23 cellular contexts compared by ENCODE assay signal in genomic region chr10:71847418-71847817, GRCh38. TPM values are rescaled to one million over a fixed set of nuclear protein-coding genes. Genes with fewer than 3 reads are reported as not detected.
DNase-seq lines count a peak whose midpoint lies in the region; ATAC-seq and TF ChIP-seq lines count a peak whose summit lies in the region.
"Had no signal": no experiment of that assay in that cellular context is flagged by ENCODE, and none has a peak within 500 bp of the region (broad histone marks: within the 10 kb centered on the region; RNA-seq: fewer than 3 reads in every experiment).

No MANE protein-coding gene starts in this region.

- ATAC-seq in HG03439 (IDR thresholded peaks at IDR 0.05; ENCODE audit: unreplicated experiment), result no peak
- ATAC-seq: heart right ventricle, left colon had no signal

- CTCF ChIA-PET in HEK293 (lab: Yijun Ruan, JAX), result interaction anchor here (1.0 to 1.2 kb wide), 2 partner anchors 9 to 49 kb away, joined by 3 to 4 read pairs; no protein-coding TSS in a partner anchor

- H3K4me1 ChIP-seq in HEK293 (ENCODE audit: control insufficient read depth, insufficient read depth, low read length) (0 out of 2 replicates have a peak, but pooled peaks cover 10% of the 10 kb centered on the region), mononuclear cell (ENCODE audit: insufficient read depth, low read length) (peaks cover 89% of the 10 kb centered on the region), subcutaneous abdominal adipose tissue (ENCODE audit: control insufficient read depth in 5 of 5, insufficient read depth in 5 of 5, low read length in 5 of 5) (peaks cover 10 to 84% (median 72%) of the 10 kb centered on the region in 5 donors), smooth muscle cell (ENCODE audit: low read depth) (peaks cover 24% of the 10 kb centered on the region)

- no peak overlapping the region for H3K4me3 ChIP-seq in HEK293 (ENCODE audit: low read depth, low read length)
- peak overlapping the region; percentile 98 for H3K4me3 ChIP-seq in mononuclear cell (ENCODE audit: low read length)
- peak overlapping the region in 3 of 5 donors; percentile 45 to 97 (median 97) for H3K4me3 ChIP-seq in subcutaneous abdominal adipose tissue (ENCODE audit: low read depth in 1 of 5, low read length in 5 of 5)
- no peak overlapping the region for H3K4me3 ChIP-seq in smooth muscle cell

- H3K4me1 Mint-ChIP-seq in brain, result peaks cover 88% of the 10 kb centered on the region

- H4K20me1 ChIP-seq in smooth muscle cell (ENCODE audit: low read depth), result peaks cover 78% of the 10 kb centered on the region

- H3K27ac Mint-ChIP-seq in brain, result peak overlapping the region in 3 of 5 experiments; percentile 90 to 96 (median 94)

- TF ChIP-seq CTCF in HEK293 (tag by site-specific recombination; IDR thresholded peaks at IDR 0.05), result no peak
- TF ChIP-seq CTCF in brain (conservative IDR thresholded peaks at IDR 0.05), result no peak
- TF ChIP-seq CTCF in smooth muscle cell (IDR thresholded peaks at IDR 0.05; ENCODE audit: borderline replicate concordance, insufficient read depth, poor library complexity, severe bottlenecking), result no peak

- H3K36me3 ChIP-seq in HEK293 (ENCODE audit: control insufficient read depth in 2 of 2, insufficient read depth in 1 of 2, low read length in 2 of 2) (no peaks in the 10 kb centered on the region), subcutaneous abdominal adipose tissue (ENCODE audit: control insufficient read depth in 5 of 5, insufficient read depth in 5 of 5, low read length in 5 of 5) (no peaks in the 10 kb centered on the region), smooth muscle cell (ENCODE audit: low read depth) (no peaks in the 10 kb centered on the region)
- H3K36me3 ChIP-seq: stomach, upper lobe of left lung had no signal

- WGBS in smooth muscle cell (ENCODE audit: low lambda C conversion rate), result 93% methylated on average over 8 of the region's 8 CpGs

- H3K27ac ChIP-seq in HEK293 (ENCODE audit: extremely low read depth, low read depth, low read length), result no peak overlapping the region
- peak overlapping the region; percentile 99 for H3K27ac ChIP-seq in subcutaneous abdominal adipose tissue (ENCODE audit: low read depth, low read length)
- H3K27ac ChIP-seq in smooth muscle cell (ENCODE audit: low read depth), result no peak overlapping the region

- peaks cover 0 to 3% (median 0%) of the 10 kb centered on the region in 5 experiments for H3K9me3 Mint-ChIP-seq in brain
- H3K9me3 Mint-ChIP-seq: activated B cell treated with CpG ODN at 0.5 μM for 24 hours had no signal

- peaks cover 15% of the 10 kb centered on the region for H3K27me3 Mint-ChIP-seq in brain
- H3K27me3 Mint-ChIP-seq: activated B cell treated with CpG ODN at 0.5 μM for 24 hours had no signal

- H3K9me3 ChIP-seq in HEK293 (ENCODE audit: control insufficient read depth, insufficient read depth, low read depth, low read length), result no peaks in the 10 kb centered on the region
- H3K9me3 ChIP-seq in mononuclear cell (ENCODE audit: low read depth, low read length), result no peaks in the 10 kb centered on the region
- H3K9me3 ChIP-seq in subcutaneous abdominal adipose tissue (ENCODE audit: control insufficient read depth in 5 of 5, low read length in 5 of 5), result no peaks in the 10 kb centered on the region
- H3K9me3 ChIP-seq in smooth muscle cell (replicated peaks; ENCODE audit: low read depth), result no peaks in the 10 kb centered on the region
- H3K9me3 ChIP-seq: heart right ventricle, stomach, upper lobe of left lung had no signal

- H3K4me2 ChIP-seq in smooth muscle cell, result no peak overlapping the region

- H3F3A ChIP-seq in smooth muscle cell (ENCODE audit: low read depth), result no peaks in the 10 kb centered on the region

- POLR2A ChIA-PET in HEK293 (lab: Yijun Ruan, JAX), result no interaction called here

- peaks cover 85% of the 10 kb centered on the region for H3K79me2 ChIP-seq in smooth muscle cell (ENCODE audit: low read depth)

- H3K9ac ChIP-seq in subcutaneous abdominal adipose tissue (ENCODE audit: low read length in 5 of 5) (no peak overlapping the region), smooth muscle cell (ENCODE audit: low read depth) (no peak overlapping the region)

- H2AFZ ChIP-seq in smooth muscle cell (ENCODE audit: low read depth), result no peak overlapping the region

- peaks cover 47% of the 10 kb centered on the region for H3K36me3 Mint-ChIP-seq in brain
- H3K36me3 Mint-ChIP-seq: CD4-positive, CD25-positive, alpha-beta regulatory T cell had no signal

- DNase-seq in smooth muscle cell (lab: John Stamatoyannopoulos, UW; ENCODE audit: unreplicated experiment), result no peak
- no peak for DNase-seq in DMS 273 (lab: John Stamatoyannopoulos, UW; ENCODE audit: unreplicated experiment)
- no peak for DNase-seq in NCI-H446 (lab: John Stamatoyannopoulos, UW)
- DNase-seq: activated B cell treated with CpG ODN at 0.5 μM for 24 hours; activated CD4-positive, alpha-beta T cell treated with anti-CD3 and anti-CD28 coated beads, Interleukin-2, amount 50 U/mL, for 48 hours; activated CD8-positive, alpha-beta memory T cell treated with anti-CD3 and anti-CD28 coated beads, Interleukin-2, amount 50 U/mL, for 48 hours; CD4-positive, CD25-positive, alpha-beta regulatory T cell; DMS153; GDM1; heart right ventricle; left colon; NCI-H146; NCI-H524 treated with DMSO at 0.1 percent for 48 hours; occipital lobe; Right ventricle myocardium superior; stimulated activated CD4-positive, alpha-beta T cell treated with anti-CD3 and anti-CD28 coated beads, Interleukin-12 subunit alpha, Interleukin-12 subunit beta, amount 100 ng/mL, for 4 hours; stomach had no signal

- H3K4me3 Mint-ChIP-seq in brain, result peak overlapping the region in 4 of 5 experiments; percentile 98 to 99 (median 98)
- H3K4me3 Mint-ChIP-seq: activated B cell treated with CpG ODN at 0.5 μM for 24 hours had no signal

- H3K27me3 ChIP-seq in mononuclear cell (ENCODE audit: insufficient read depth, low read length) (no peaks in the 10 kb centered on the region), subcutaneous abdominal adipose tissue (ENCODE audit: control insufficient read depth in 5 of 5, insufficient read depth in 4 of 5, low read length in 5 of 5) (no peaks in the 10 kb centered on the region), smooth muscle cell (ENCODE audit: low read depth) (no peaks in the 10 kb centered on the region)
- H3K27me3 ChIP-seq: heart right ventricle, stomach, upper lobe of left lung had no signal

TF ChIP-seq in HEK293, 187 proteins besides CTCF, POLR2A, EP300 and RAD21:
- TF ChIP-seq PRDM1 (tag by site-specific recombination; IDR thresholded peaks at IDR 0.05) (peak; percentile 94), ZNF707 (tag by site-specific recombination; IDR thresholded peaks at IDR 0.05) (no peak)

RNA-seq across cellular contexts. Expression of gene PSAP, which starts 3.6 kb away (rescaled TPM):
- polyA plus RNA-seq in brain (ENCODE audit: insufficient read depth, low read depth, low replicate concordance), result 1,531 TPM
- total RNA-seq in mononuclear cell, result 1,522 TPM
- total RNA-seq in smooth muscle cell, result 282 and 328 TPM in 2 replicates
- polyA plus RNA-seq in smooth muscle cell, result 486 and 500 TPM in 2 replicates

Comparison
In these comparisons a context has a peak if more than half of its experiments do, and no peak if none do; other contexts are left out.
1. H3K4me3 ChIP-seq: peak in mononuclear cell (single experiment) and subcutaneous abdominal adipose tissue (3 of 5); none in HEK293 (single experiment) and smooth muscle cell (single experiment).